In genomic region chr9:5566054-5566618, GRCh38 we compare ENCODE assay signal across 10 cellular contexts. TPM values are rescaled to one million over a fixed set of nuclear protein-coding genes. Genes with fewer than 3 reads are reported as not detected.
DNase-seq lines count a peak whose midpoint lies in the region; ATAC-seq and TF ChIP-seq lines count a peak whose summit lies in the region.
"Had no signal": no experiment of that assay in that cellular context is flagged by ENCODE, and none has a peak within 500 bp of the region (broad histone marks: within the 10 kb centered on the region; RNA-seq: fewer than 3 reads in every experiment).

No MANE protein-coding gene starts in this region.

- DNase-seq in HL-60 (ENCODE audit: low read depth in 1 of 2, low spot score in 1 of 2), result peak in 1 of 2 experiments; percentile 69
- no peak for DNase-seq in activated CD4-positive, alpha-beta T cell treated with anti-CD3 and anti-CD28 coated beads, Interleukin-2, amount 50 U/mL, for 1 hour
- no peak for DNase-seq in activated CD8-positive, alpha-beta T cell treated with anti-CD3 and anti-CD28 coated beads for 36 hours
- DNase-seq in RKO (ENCODE audit: low spot score), result no peak
- DNase-seq: endodermal cell had no signal

- POLR2A ChIA-PET in activated CD8-positive, alpha-beta T cell treated with anti-CD3 and anti-CD28 coated beads for 36 hours (lab: Charles Lee), result no interaction called here

- ATAC-seq in GM18870 (IDR thresholded peaks at IDR 0.05; ENCODE audit: unreplicated experiment), result peak; percentile 62
- peak; percentile 69 for ATAC-seq in GM21737 (IDR thresholded peaks at IDR 0.05; ENCODE audit: unreplicated experiment)
- ATAC-seq in activated CD8-positive, alpha-beta T cell treated with anti-CD3 and anti-CD28 coated beads for 36 hours, result no peak
- ATAC-seq: Panc1 had no signal

- intact Hi-C loops in activated CD8-positive, alpha-beta T cell treated with anti-CD3 and anti-CD28 coated beads for 36 hours (cut with micrococcal nuclease), result no loop called here

- peaks cover 31% of the 10 kb centered on the region for H3K4me1 Mint-ChIP-seq in activated CD8-positive, alpha-beta T cell treated with anti-CD3 and anti-CD28 coated beads for 36 hours (ENCODE audit: low read depth)

- TF ChIP-seq CTCF in HL-60 (IDR thresholded peaks at IDR 0.05; ENCODE audit: insufficient read depth, low read length) (no peak), neutrophil (IDR thresholded peaks at IDR 0.05) (no peak)
- no peak for TF ChIP-seq CTCF in activated CD8-positive, alpha-beta T cell treated with anti-CD3 and anti-CD28 coated beads for 36 hours (IDR thresholded peaks at IDR 0.05)

- no peaks in the 10 kb centered on the region for H3K36me3 Mint-ChIP-seq in activated CD8-positive, alpha-beta T cell treated with anti-CD3 and anti-CD28 coated beads for 36 hours (ENCODE audit: low read depth)

- no peaks in the 10 kb centered on the region for H3K9me3 ChIP-seq in neutrophil
- H3K9me3 ChIP-seq: prostate gland had no signal

- H3K27ac ChIP-seq in HL-60 (replicated peaks) (peak overlapping the region; percentile 12), neutrophil (peak overlapping the region; percentile 63)
- H3K27ac ChIP-seq: prostate gland had no signal

- no peaks in the 10 kb centered on the region for H3K27me3 Mint-ChIP-seq in activated CD8-positive, alpha-beta T cell treated with anti-CD3 and anti-CD28 coated beads for 36 hours

- no peaks in the 10 kb centered on the region for H3K36me3 ChIP-seq in neutrophil
- H3K36me3 ChIP-seq: prostate gland had no signal

- H3K9me3 Mint-ChIP-seq in activated CD8-positive, alpha-beta T cell treated with anti-CD3 and anti-CD28 coated beads for 36 hours, result peaks cover 4% of the 10 kb centered on the region

- H3K4me3 Mint-ChIP-seq in activated CD8-positive, alpha-beta T cell treated with anti-CD3 and anti-CD28 coated beads for 36 hours, result no peak overlapping the region
- H3K4me3 Mint-ChIP-seq: endodermal cell had no signal

- H3K27ac Mint-ChIP-seq in activated CD8-positive, alpha-beta T cell treated with anti-CD3 and anti-CD28 coated beads for 36 hours, result no peak overlapping the region
- H3K27ac Mint-ChIP-seq: endodermal cell had no signal

- CTCF ChIA-PET in activated CD8-positive, alpha-beta T cell treated with anti-CD3 and anti-CD28 coated beads for 36 hours (lab: Charles Lee), result no interaction called here

- H3K4me1 ChIP-seq in neutrophil (ENCODE audit: control insufficient read depth in 1 of 2, insufficient read depth in 1 of 2, low read depth in 1 of 2, low read length in 1 of 2), result peaks cover 33 to 36% of the 10 kb centered on the region in 2 experiments
- H3K4me1 ChIP-seq: prostate gland had no signal

- H3K27me3 ChIP-seq in HL-60 (ENCODE audit: insufficient read depth, poor library complexity, severe bottlenecking), result no peaks in the 10 kb centered on the region
- H3K27me3 ChIP-seq in neutrophil, result no peaks in the 10 kb centered on the region

- H3K4me3 ChIP-seq in HL-60 (replicated peaks; ENCODE audit: insufficient read depth, low read length) (no peak overlapping the region), neutrophil (ENCODE audit: low read depth in 1 of 2, low read length in 1 of 2) (no peak overlapping the region)
- H3K4me3 ChIP-seq: prostate gland had no signal

RNA-seq across cellular contexts. Expression of gene PDCD1LG2, which starts 55.8 kb away (rescaled TPM):
- total RNA-seq in activated CD8-positive, alpha-beta T cell treated with anti-CD3 and anti-CD28 coated beads for 36 hours, result under 1 TPM; 0.13 to 0.14 TPM
- total RNA-seq: endodermal cell had no signal
